ENCODE assay signal across 21 cellular contexts in the genomic region with DNA sequence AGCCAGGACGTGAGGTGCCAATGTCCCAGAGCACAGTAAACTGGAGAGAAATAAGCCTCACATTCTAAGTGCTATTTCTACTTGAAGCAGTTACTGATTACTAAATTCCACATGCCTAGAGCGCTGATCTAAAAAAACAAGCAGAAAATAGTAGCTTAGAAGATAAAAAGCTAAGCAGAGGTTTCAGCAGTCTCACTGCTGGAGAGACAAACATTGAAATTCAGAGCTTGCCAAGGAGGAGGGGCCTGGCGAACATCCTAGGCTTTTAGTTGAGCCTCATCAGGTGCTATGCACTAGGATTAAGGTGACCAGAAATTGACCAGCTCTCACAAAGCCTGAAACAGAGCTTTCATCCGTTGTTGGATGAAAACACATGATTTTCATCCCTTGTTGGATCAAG.
DNase-seq lines count a peak whose midpoint lies in the region; ATAC-seq and TF ChIP-seq lines count a peak whose summit lies in the region.
"Had no signal": no experiment of that assay in that cellular context is flagged by ENCODE, and none has a peak within 500 bp of the region (broad histone marks: within the 10 kb centered on the region; RNA-seq: fewer than 3 reads in every experiment).

No MANE protein-coding gene starts in this region.

- H3K27me3 ChIP-seq in cardiac muscle cell (no peaks in the 10 kb centered on the region), heart right ventricle (no peaks in the 10 kb centered on the region), adipocyte (replicated peaks; ENCODE audit: control insufficient read depth, insufficient read depth, low read length) (no peaks in the 10 kb centered on the region), right lobe of liver (no peaks in the 10 kb centered on the region), testis (no peaks in the 10 kb centered on the region), gastroesophageal sphincter (no peaks in the 10 kb centered on the region)
- H3K27me3 ChIP-seq: adrenal gland, sigmoid colon, upper lobe of right lung had no signal

- ATAC-seq in heart right ventricle = no peak
- ATAC-seq in right lobe of liver = peak; percentile 85 to 93 (median 90)
- no peak for ATAC-seq in gastroesophageal sphincter
- no peak for ATAC-seq in SK-N-SH treated with all-trans-retinoic acid at 6 μM for 48 hours
- ATAC-seq: upper lobe of right lung had no signal

- intact Hi-C loops in heart right ventricle (cut with DNase I) = no loop called here
- intact Hi-C loops in right lobe of liver (cut with DNase I) = no loop called here
- intact Hi-C loops in testis (cut with DNase I; ENCODE audit: low total_unique reads) = no loop called here

- TF ChIP-seq POLR2A in right lobe of liver (IDR thresholded peaks at IDR 0.05) = no peak
- no peak for TF ChIP-seq POLR2A in testis (IDR thresholded peaks at IDR 0.05)
- no peak for TF ChIP-seq POLR2A in gastroesophageal sphincter (IDR thresholded peaks at IDR 0.05)

- POLR2A ChIA-PET in RWPE1 (lab: Yijun Ruan, JAX; ENCODE audit: low non-redundant PET) = no interaction called here

- CTCF ChIA-PET in RWPE1 (lab: Yijun Ruan, JAX) = interaction anchor here (0.5 kb wide), 1 partner anchor 19 kb away, joined by 3 read pairs; no protein-coding TSS in a partner anchor

- H3K36me3 ChIP-seq in cardiac muscle cell (no peaks in the 10 kb centered on the region), heart right ventricle (no peaks in the 10 kb centered on the region), adipocyte (ENCODE audit: control insufficient read depth, insufficient read depth, low read length, severe bottlenecking) (no peaks in the 10 kb centered on the region), right lobe of liver (no peaks in the 10 kb centered on the region), testis (ENCODE audit: low read depth, missing control alignments) (no peaks in the 10 kb centered on the region), gastroesophageal sphincter (no peaks in the 10 kb centered on the region)
- H3K36me3 ChIP-seq: adrenal gland, BE2C, sigmoid colon, upper lobe of right lung, WERI-Rb-1 had no signal

- no peak overlapping the region for H3K9ac ChIP-seq in adipocyte (ENCODE audit: low read length)
- H3K9ac ChIP-seq: SK-N-SH had no signal

- H3K4me1 ChIP-seq in cardiac muscle cell (ENCODE audit: low read depth) (peaks cover 31% of the 10 kb centered on the region), heart right ventricle (peaks cover 3 to 37% (median 30%) of the 10 kb centered on the region in 9 donors), adipocyte (ENCODE audit: control insufficient read depth, insufficient read depth, low read length) (peaks cover 15% of the 10 kb centered on the region), right lobe of liver (peaks cover 0 to 5% (median 0%) of the 10 kb centered on the region in 4 donors), testis (peaks cover 36% of the 10 kb centered on the region), gastroesophageal sphincter (peaks cover 0 to 14% (median 11%) of the 10 kb centered on the region in 3 donors)

- peak overlapping the region; percentile 62 for H3K27ac ChIP-seq in cardiac muscle cell
- peak overlapping the region in 1 of 10 donors; percentile 34 for H3K27ac ChIP-seq in heart right ventricle
- H3K27ac ChIP-seq in right lobe of liver = peak overlapping the region in 1 of 3 donors; percentile 9
- peak overlapping the region in 1 of 2 donors; percentile 17 for H3K27ac ChIP-seq in testis
- no peak overlapping the region for H3K27ac ChIP-seq in gastroesophageal sphincter
- no peak overlapping the region for H3K27ac ChIP-seq in RWPE1
- H3K27ac ChIP-seq: adrenal gland, sigmoid colon, upper lobe of right lung, WERI-Rb-1 had no signal

- H3K4me3 ChIP-seq in cardiac muscle cell (no peak overlapping the region), heart right ventricle (no peak overlapping the region), adipocyte (ENCODE audit: low read length) (no peak overlapping the region), right lobe of liver (no peak overlapping the region), testis (no peak overlapping the region), gastroesophageal sphincter (no peak overlapping the region)
- H3K4me3 ChIP-seq: adrenal gland, sigmoid colon, upper lobe of right lung had no signal

- 28 to 39% methylated on average over 4 of the region's 4 CpGs for WGBS in heart right ventricle, 2 donors
- 36% methylated on average over 4 of the region's 4 CpGs for WGBS in right lobe of liver (ENCODE audit: insufficient coverage, low coverage, low lambda C conversion rate, missing lambda C conversion rate)
- 37 to 39% methylated on average over 4 of the region's 4 CpGs for WGBS in testis, 2 donors
- WGBS in gastroesophageal sphincter (ENCODE audit: low coverage in 1 of 2), 2 donors = 31 to 32% methylated on average over 3 to 4 of the region's 4 CpGs

- TF ChIP-seq CTCF in cardiac muscle cell (IDR thresholded peaks at IDR 0.05; ENCODE audit: low read depth, low read length) (no peak), heart right ventricle (IDR thresholded peaks at IDR 0.05) (no peak), right lobe of liver (IDR thresholded peaks at IDR 0.05) (no peak), testis (IDR thresholded peaks at IDR 0.05) (no peak), gastroesophageal sphincter (IDR thresholded peaks at IDR 0.05) (no peak), RWPE1 (conservative IDR thresholded peaks at IDR 0.05; ENCODE audit: low read depth) (no peak)

- H3K9me3 ChIP-seq in cardiac muscle cell (ENCODE audit: low read depth) (no peaks in the 10 kb centered on the region), heart right ventricle (peaks cover 0 to 13% (median 7%) of the 10 kb centered on the region in 11 donors), adipocyte (ENCODE audit: control insufficient read depth, low read length) (peaks cover 6% of the 10 kb centered on the region), right lobe of liver (no peaks in the 10 kb centered on the region), testis (no peaks in the 10 kb centered on the region), gastroesophageal sphincter (peaks cover 0 to 10% (median 0%) of the 10 kb centered on the region in 3 donors)
- H3K9me3 ChIP-seq: adrenal gland, BE2C, SK-N-SH, upper lobe of right lung had no signal

- DNase-seq in cardiac muscle cell (ENCODE audit: low read depth in 1 of 2, low spot score in 1 of 2) (peak; percentile 29 to 66), heart right ventricle (no peak), adipocyte (ENCODE audit: low read depth) (peak; percentile 24), right lobe of liver (peak in 2 of 3 donors; percentile 35 to 58), testis (peak; percentile 26), RWPE1 (ENCODE audit: low spot score) (no peak)
- DNase-seq: activated CD4-positive, alpha-beta T cell treated with anti-CD3 and anti-CD28 coated beads, Interleukin-2, amount 50 U/mL, for 48 hours; activated gamma-delta T cell; adrenal gland; BE2C; cortex of kidney; endodermal cell; Kasumi-1; NCI-H510A; occipital lobe; sigmoid colon; SK-N-SH; upper lobe of right lung; WERI-Rb-1 had no signal

- TF ChIP-seq EP300 in gastroesophageal sphincter (IDR thresholded peaks at IDR 0.05) = no peak

TF ChIP-seq in SK-N-SH treated with all-trans-retinoic acid at 6 μM for 48 hours, 23 proteins besides CTCF, POLR2A, EP300 and RAD21:
- TF ChIP-seq BACH2 (CRISPR knock-in tag; IDR thresholded peaks at IDR 0.05; ENCODE audit: borderline replicate concordance) (no peak), ZNF565 (CRISPR knock-in tag; conservative IDR thresholded peaks at IDR 0.05; ENCODE audit: low read depth) (no peak), CREB5 (CRISPR knock-in tag; IDR thresholded peaks at IDR 0.05; ENCODE audit: low read depth) (no peak), SNAI2 (CRISPR knock-in tag; IDR thresholded peaks at IDR 0.05) (no peak), ZC3H10 (CRISPR knock-in tag; IDR thresholded peaks at IDR 0.05) (no peak), TCF4 (CRISPR knock-in tag; IDR thresholded peaks at IDR 0.05; ENCODE audit: borderline replicate concordance) (no peak), ISL1 (CRISPR knock-in tag; IDR thresholded peaks at IDR 0.05) (no peak), TOX (CRISPR knock-in tag; IDR thresholded peaks at IDR 0.05; ENCODE audit: borderline replicate concordance) (no peak), RARB (CRISPR knock-in tag; IDR thresholded peaks at IDR 0.05) (no peak), ARNTL (CRISPR knock-in tag; IDR thresholded peaks at IDR 0.05; ENCODE audit: borderline replicate concordance, low read depth) (no peak), ESRRG (CRISPR knock-in tag; IDR thresholded peaks at IDR 0.05) (no peak), CSDC2 (CRISPR knock-in tag; IDR thresholded peaks at IDR 0.05) (no peak), ZNF8 (CRISPR knock-in tag; IDR thresholded peaks at IDR 0.05) (no peak)
- TF ChIP-seq, protein P1, sequence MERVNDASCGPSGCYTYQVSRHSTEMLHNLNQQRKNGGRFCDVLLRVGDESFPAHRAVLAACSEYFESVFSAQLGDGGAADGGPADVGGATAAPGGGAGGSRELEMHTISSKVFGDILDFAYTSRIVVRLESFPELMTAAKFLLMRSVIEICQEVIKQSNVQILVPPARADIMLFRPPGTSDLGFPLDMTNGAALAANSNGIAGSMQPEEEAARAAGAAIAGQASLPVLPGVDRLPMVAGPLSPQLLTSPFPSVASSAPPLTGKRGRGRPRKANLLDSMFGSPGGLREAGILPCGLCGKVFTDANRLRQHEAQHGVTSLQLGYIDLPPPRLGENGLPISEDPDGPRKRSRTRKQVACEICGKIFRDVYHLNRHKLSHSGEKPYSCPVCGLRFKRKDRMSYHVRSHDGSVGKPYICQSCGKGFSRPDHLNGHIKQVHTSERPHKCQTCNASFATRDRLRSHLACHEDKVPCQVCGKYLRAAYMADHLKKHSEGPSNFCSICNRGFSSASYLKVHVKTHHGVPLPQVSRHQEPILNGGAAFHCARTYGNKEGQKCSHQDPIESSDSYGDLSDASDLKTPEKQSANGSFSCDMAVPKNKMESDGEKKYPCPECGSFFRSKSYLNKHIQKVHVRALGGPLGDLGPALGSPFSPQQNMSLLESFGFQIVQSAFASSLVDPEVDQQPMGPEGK (CRISPR knock-in tag; IDR thresholded peaks at IDR 0.05; ENCODE audit: borderline replicate concordance) = no peak

Comparison
In these comparisons a context has a peak if more than half of its experiments do, and no peak if none do; other contexts are left out.
1. DNase-seq: peak in cardiac muscle cell (2 of 2), adipocyte (single experiment), right lobe of liver (2 of 3) and testis (single experiment); none in heart right ventricle (0 of 2) and RWPE1 (single experiment).
2. ATAC-seq: peak in right lobe of liver (4 of 4); none in heart right ventricle (0 of 8), gastroesophageal sphincter (single experiment) and SK-N-SH treated with all-trans-retinoic acid at 6 μM for 48 hours (single experiment).